ENCODE assay signal across 9 cellular contexts in genomic region chr12:72271401-72271740, GRCh38. TPM values are rescaled to one million over a fixed set of nuclear protein-coding genes. Genes with fewer than 3 reads are reported as not detected.
DNase-seq lines count a peak whose midpoint lies in the region; ATAC-seq, FAIRE-seq and TF ChIP-seq lines count a peak whose summit lies in the region.
"Had no signal": no experiment of that assay in that cellular context is flagged by ENCODE, and none has a peak within 500 bp of the region (broad histone marks: within the 10 kb centered on the region; RNA-seq: fewer than 3 reads in every experiment).

No MANE protein-coding gene starts in this region.

- peak; percentile 37; the same call in 1 of the 2 replicates for TF ChIP-seq CTCF in BJ (IDR thresholded peaks at IDR 0.05; ENCODE audit: insufficient read depth, low read depth, low read length)
- TF ChIP-seq CTCF in choroid plexus epithelial cell (conservative IDR thresholded peaks at IDR 0.05; ENCODE audit: low read depth, low read length) = peak; percentile 28
- TF ChIP-seq CTCF in HepG2 (CRISPR knock-in tag; IDR thresholded peaks at IDR 0.05) = no peak
- no peak for TF ChIP-seq CTCF in uterus (IDR thresholded peaks at IDR 0.05)

- POLR2A ChIA-PET in BJ (lab: Charles Lee) (no interaction called here), HepG2 (lab: Yijun Ruan, JAX) (no interaction called here)

- H3K9me3 ChIP-seq in HepG2 (ENCODE audit: low read length) (no peaks in the 10 kb centered on the region), uterus (no peaks in the 10 kb centered on the region)

- H3K36me3 ChIP-seq in BJ (ENCODE audit: control insufficient read depth, insufficient read depth, low read length) = no peaks in the 10 kb centered on the region
- H3K36me3 ChIP-seq in HepG2 (replicated peaks in 1 of 2; ENCODE audit: control insufficient read depth in 1 of 2, insufficient read depth in 2 of 2, low read length in 2 of 2) = no peaks in the 10 kb centered on the region
- no peaks in the 10 kb centered on the region for H3K36me3 ChIP-seq in uterus

- CTCF ChIA-PET in BJ (lab: Yijun Ruan, JAX) = interaction anchor here (0.7 to 3.4 kb wide), 7 partner anchors 10 to 491 kb away, joined by 3 to 20 read pairs (median 6); no protein-coding TSS in a partner anchor
- CTCF ChIA-PET in HepG2 (lab: Yijun Ruan, JAX; ENCODE audit: low intra/inter-chr PET ratio, low total read pairs) = no interaction called here
- CTCF ChIA-PET in activated naive CD4-positive, alpha-beta T cell treated with anti-CD3 and anti-CD28 coated beads, Interleukin-2, amount 10 ng/mL, durations not matched to agents 7 days and 5 days (lab: Charles Lee) = interaction anchor here (1.0 kb wide), 1 partner anchor 10 kb away, joined by 3 read pairs; no protein-coding TSS in a partner anchor

- no peak for TF ChIP-seq EP300 in HepG2 (IDR thresholded peaks at IDR 0.05; ENCODE audit: low read depth in 2 of 2, low read length in 2 of 2)
- no peak for TF ChIP-seq EP300 in HepG2 (CRISPR knock-in tag; IDR thresholded peaks at IDR 0.05; ENCODE audit: borderline replicate concordance)

- no peak for FAIRE-seq in HepG2 (lab: Jason Lieb, UNC)

- no peaks in the 10 kb centered on the region for H3K79me2 ChIP-seq in HepG2 (ENCODE audit: insufficient read depth, low read length)

- intact Hi-C loops in HepG2 (cut with micrococcal nuclease; ENCODE audit: unreplicated experiment) (no loop called here), uterus (cut with DNase I; ENCODE audit: low total_unique reads) (no loop called here)

- no peak overlapping the region for H2AFZ ChIP-seq in HepG2 (ENCODE audit: low read length)

- peaks cover 5% of the 10 kb centered on the region for H3K4me1 Mint-ChIP-seq in activated naive CD4-positive, alpha-beta T cell treated with anti-CD3 and anti-CD28 coated beads, Interleukin-2, amount 10 ng/mL, durations not matched to agents 7 days and 5 days

- ATAC-seq in HepG2 (peak; percentile 77), GM21825 (IDR thresholded peaks at IDR 0.05; ENCODE audit: unreplicated experiment) (no peak)

- H3K27ac Mint-ChIP-seq in activated naive CD4-positive, alpha-beta T cell treated with anti-CD3 and anti-CD28 coated beads, Interleukin-2, amount 10 ng/mL, durations not matched to agents 7 days and 5 days = no peak overlapping the region
- H3K27ac Mint-ChIP-seq: activated naive CD8-positive, alpha-beta T cell treated with anti-CD3 and anti-CD28 coated beads, Interleukin-2, amount 10 ng/mL, durations not matched to agents 7 days and 5 days had no signal

- no peaks in the 10 kb centered on the region for H3K27me3 ChIP-seq in BJ (ENCODE audit: control insufficient read depth, insufficient read depth, low read length)
- H3K27me3 ChIP-seq in HepG2 (ENCODE audit: control insufficient read depth in 1 of 2, insufficient read depth in 2 of 2, low read length in 2 of 2) = peaks cover 8 to 35% of the 10 kb centered on the region in 2 experiments
- no peaks in the 10 kb centered on the region for H3K27me3 ChIP-seq in uterus

- no peak overlapping the region for H3K27ac ChIP-seq in HepG2 (ENCODE audit: extremely low read length, insufficient read depth, low read length)
- H3K27ac ChIP-seq in uterus = peak overlapping the region; percentile 52 to 77

- peak overlapping the region; percentile 80 for H3K4me3 ChIP-seq in BJ (ENCODE audit: low read depth, low read length)
- peak overlapping the region; percentile 77 for H3K4me3 ChIP-seq in choroid plexus epithelial cell (ENCODE audit: low read depth, low read length)
- H3K4me3 ChIP-seq in HepG2 (replicated peaks in 1 of 3; ENCODE audit: insufficient read depth in 1 of 3, low read depth in 2 of 3, low read length in 3 of 3) = peak overlapping the region in 2 of 3 experiments; percentile 34 to 54; a peak in 2 of 6 replicates
- H3K4me3 ChIP-seq in uterus = peak overlapping the region; percentile 43 to 65

- no peaks in the 10 kb centered on the region; the same call in 1 of the 2 replicates for H3K4me1 ChIP-seq in HepG2 (ENCODE audit: insufficient read depth, low read length)
- H3K4me1 ChIP-seq in uterus = no peaks in the 10 kb centered on the region

- DNase-seq in BJ (ENCODE audit: low read depth) (no peak), NCI-H146 treated with DMSO at 0.1 percent for 48 hours (lab: John Stamatoyannopoulos, UW; ENCODE audit: unreplicated experiment) (peak; percentile 27), choroid plexus epithelial cell (ENCODE audit: low read depth) (peak; percentile 61), HepG2 (ENCODE audit: low spot score) (no peak), uterus (peak in 1 of 2 donors; percentile 22), NCI-H345 treated with DMSO at 0.1 percent for 48 hours (lab: John Stamatoyannopoulos, UW; ENCODE audit: unreplicated experiment) (no peak)
- DNase-seq in activated naive CD4-positive, alpha-beta T cell treated with anti-CD3 and anti-CD28 coated beads, Interleukin-2, amount 10 ng/mL, durations not matched to agents 7 days and 5 days = no peak
- DNase-seq: activated naive CD8-positive, alpha-beta T cell treated with anti-CD3 and anti-CD28 coated beads, Interleukin-2, amount 10 ng/mL, durations not matched to agents 7 days and 5 days had no signal

- BruUV-seq in HepG2 (replicated peaks; lab: Mats Ljungman, UMichigan) = no TSS peak

- H3K27me3 Mint-ChIP-seq in activated naive CD4-positive, alpha-beta T cell treated with anti-CD3 and anti-CD28 coated beads, Interleukin-2, amount 10 ng/mL, durations not matched to agents 7 days and 5 days = peaks cover 62% of the 10 kb centered on the region

- no peak overlapping the region for H3K9ac ChIP-seq in HepG2 (ENCODE audit: insufficient read depth, low read depth, low read length)

- peaks cover 4% of the 10 kb centered on the region for H3K36me3 Mint-ChIP-seq in activated naive CD4-positive, alpha-beta T cell treated with anti-CD3 and anti-CD28 coated beads, Interleukin-2, amount 10 ng/mL, durations not matched to agents 7 days and 5 days
- H3K36me3 Mint-ChIP-seq: activated naive CD8-positive, alpha-beta T cell treated with anti-CD3 and anti-CD28 coated beads, Interleukin-2, amount 10 ng/mL, durations not matched to agents 7 days and 5 days had no signal

- no peak for TF ChIP-seq POLR2A in HepG2 (IDR thresholded peaks at IDR 0.05; ENCODE audit: insufficient read depth in 1 of 2, low read depth in 2 of 2, low read length in 2 of 2)
- TF ChIP-seq POLR2A in uterus (IDR thresholded peaks at IDR 0.05) = no peak

- in situ Hi-C loops in HepG2 (cut with HindIII; ENCODE audit: extremely low pct_ligation_motif_present, low pct_unique_long_range_greater_than_20kb) = no loop called here

- 3% methylated on average over 14 of the region's 15 CpGs for WGBS in HepG2 (ENCODE audit: low lambda C conversion rate)

- no peak overlapping the region for H3K4me3 Mint-ChIP-seq in activated naive CD4-positive, alpha-beta T cell treated with anti-CD3 and anti-CD28 coated beads, Interleukin-2, amount 10 ng/mL, durations not matched to agents 7 days and 5 days

- H3K9me3 Mint-ChIP-seq in activated naive CD4-positive, alpha-beta T cell treated with anti-CD3 and anti-CD28 coated beads, Interleukin-2, amount 10 ng/mL, durations not matched to agents 7 days and 5 days = no peaks in the 10 kb centered on the region
- H3K9me3 Mint-ChIP-seq: activated naive CD8-positive, alpha-beta T cell treated with anti-CD3 and anti-CD28 coated beads, Interleukin-2, amount 10 ng/mL, durations not matched to agents 7 days and 5 days had no signal

- no peaks in the 10 kb centered on the region for H4K20me1 ChIP-seq in HepG2 (ENCODE audit: insufficient read depth, low read length)

- no peak for TF ChIP-seq RAD21 in HepG2 (CRISPR knock-in tag; IDR thresholded peaks at IDR 0.05)

- peak overlapping the region; percentile 77 for H3K4me2 ChIP-seq in HepG2 (ENCODE audit: low read depth, low read length)

TF ChIP-seq in HepG2, 621 proteins besides CTCF, POLR2A, EP300 and RAD21 (continues in another document):
- no peak for TF ChIP-seq ZNF567 (CRISPR knock-in tag; IDR thresholded peaks at IDR 0.05; ENCODE audit: borderline replicate concordance)
- TF ChIP-seq XBP1 (CRISPR knock-in tag; IDR thresholded peaks at IDR 0.05) = no peak
- TF ChIP-seq ZNF781 (CRISPR knock-in tag; IDR thresholded peaks at IDR 0.05; ENCODE audit: borderline replicate concordance, not compliant biosample characterization) = no peak

RNA-seq across cellular contexts. Expression of gene TRHDE, which starts 0.8 kb away (rescaled TPM):
- 17.1 and 44.1 TPM in 2 replicates for polyA plus RNA-seq in BJ (2011; rRNA removed)
- polyA minus RNA-seq in BJ (2011; rRNA and poly(A)+ RNA removed) = 40.9 and 42.6 TPM in 2 replicates
- not detected in 2 replicates for total RNA-seq in HepG2 (2016; rRNA removed; fragmentation: Illumina TruSeq; extraction: Trizol)
- total RNA-seq in HepG2 (2016; cell fraction: cytosol; rRNA removed; fragmentation: Illumina TruSeq; extraction: Trizol; ENCODE audit: low read depth) = not detected in 2 replicates
- 0.01 TPM in 1 of 2 replicates, not detected in the other for total RNA-seq in HepG2 (2016; cell fraction: insoluble cytoplasmic fraction; rRNA removed; fragmentation: Illumina TruSeq; extraction: Trizol)
- total RNA-seq in HepG2 (2016; cell fraction: membrane; rRNA removed; fragmentation: Illumina TruSeq; extraction: Trizol) = not detected in 2 replicates
- total RNA-seq in HepG2 (2016; cell fraction: nucleus; rRNA removed; fragmentation: Illumina TruSeq; extraction: Trizol) = not detected in 2 replicates
- polyA plus RNA-seq in HepG2 (2011; rRNA removed) = not detected in 2 replicates
- not detected in 2 replicates for polyA plus RNA-seq in HepG2 (2011; cell fraction: cytosol; rRNA removed)
- not detected in 2 replicates for polyA plus RNA-seq in HepG2 (2011; cell fraction: nucleus; rRNA removed)
- not detected in 2 replicates for polyA plus RNA-seq in HepG2 (2012)
- not detected in 2 replicates for polyA plus RNA-seq in HepG2 (2016; cell fraction: cytosol; fragmentation: Illumina TruSeq; extraction: Trizol; ENCODE audit: low read depth)
- polyA plus RNA-seq in HepG2 (2016; cell fraction: insoluble cytoplasmic fraction; fragmentation: Illumina TruSeq; extraction: Trizol; ENCODE audit: low read depth) = not detected in 2 replicates
- polyA plus RNA-seq in HepG2 (2016; cell fraction: membrane; fragmentation: Illumina TruSeq; extraction: Trizol; ENCODE audit: low read depth) = not detected in 2 replicates
- polyA plus RNA-seq in HepG2 (2016; cell fraction: nucleus; fragmentation: Illumina TruSeq; extraction: Trizol; ENCODE audit: insufficient read depth, low read depth) = not detected in 2 replicates
- polyA minus RNA-seq in HepG2 (2011; rRNA and poly(A)+ RNA removed; ENCODE audit: low replicate concordance) = 0.02 TPM in 1 of 2 replicates, not detected in the other
- polyA minus RNA-seq in HepG2 (2011; cell fraction: cytosol; rRNA and poly(A)+ RNA removed) = not detected in 2 replicates
- not detected in 2 replicates for polyA minus RNA-seq in HepG2 (2011; cell fraction: nucleus; rRNA and poly(A)+ RNA removed)
- total RNA-seq in uterus = 10 to 100 TPM in 2 of 4 donors, 1 to 10 TPM in 1, under 1 TPM in 1; 0.77 to 31.2 (median 12.9) TPM
- total RNA-seq: activated naive CD8-positive, alpha-beta T cell treated with anti-CD3 and anti-CD28 coated beads, Interleukin-2, amount 10 ng/mL, durations not matched to agents 7 days and 5 days had no signal

Comparison
In these comparisons a context has a peak if more than half of its experiments do, and no peak if none do; other contexts are left out.
1. DNase-seq: peak in NCI-H146 treated with DMSO at 0.1 percent for 48 hours (single experiment) and choroid plexus epithelial cell (single experiment); none in BJ (single experiment), HepG2 (single experiment), NCI-H345 treated with DMSO at 0.1 percent for 48 hours (single experiment) and activated naive CD4-positive, alpha-beta T cell treated with anti-CD3 and anti-CD28 coated beads, Interleukin-2, amount 10 ng/mL, durations not matched to agents 7 days and 5 days (single experiment).
2. CTCF ChIP-seq: peak in BJ (single experiment) and choroid plexus epithelial cell (single experiment); none in HepG2 (single experiment) and uterus (0 of 4).
3. Peak in every context shown above with its lines, with median percentiles within 50 percentile points of each other: H3K4me3 ChIP-seq.